Comparison of ENCODE assay signal across 24 cellular contexts in genomic region chr1:170219163-170219562, GRCh38.
"Had no signal": no experiment of that assay in that cellular context is flagged by ENCODE, and none has a peak within 500 bp of the region (broad histone marks: within the 10 kb centered on the region; RNA-seq: fewer than 3 reads in every experiment).

No MANE protein-coding gene starts in this region.

- H3K36me3 ChIP-seq: SJSA1 had no signal

- FAIRE-seq: HTR-8/SVneo, RCC 7860 had no signal

- H3K4me1 ChIP-seq: SJSA1 had no signal

- DNase-seq: Karpas-422, KG1, MM.1S, NCI-H1092 treated with DMSO at 0.1 percent for 48 hours, NCI-H1436, NCI-H187, NCI-H2029, NCI-H2081 treated with DMSO at 0.1 percent for 48 hours, NCI-H2171, NCI-H226, NCI-H446, NCI-H510A, NCI-H524 treated with DMSO at 0.1 percent for 48 hours, NCI-H69, NCI-H774, Right ventricle myocardium superior, RPMI8226, SIG-M5, T-helper 1 cell had no signal

- H3K9me3 ChIP-seq: SJSA1 had no signal

- H3K27ac ChIP-seq: HL-60, SJSA1, SK-N-MC had no signal

- H3K27me3 ChIP-seq: SJSA1 had no signal

- H3K4me3 ChIP-seq: SJSA1, SK-N-MC had no signal
